Comparison of ENCODE assay signal across 10 cellular contexts in genomic region chr3:197371521-197372075, GRCh38.
DNase-seq lines count a peak whose midpoint lies in the region; ATAC-seq and TF ChIP-seq lines count a peak whose summit lies in the region.
"Had no signal": no experiment of that assay in that cellular context is flagged by ENCODE, and none has a peak within 500 bp of the region (broad histone marks: within the 10 kb centered on the region; RNA-seq: fewer than 3 reads in every experiment).

No MANE protein-coding gene starts in this region.

- H3K27ac Mint-ChIP-seq in activated CD4-positive, alpha-beta T cell treated with anti-CD3 and anti-CD28 coated beads, Interleukin-2, amount 10 ng/mL, durations not matched to agents 24 days and 14 days, result no peak overlapping the region
- H3K27ac Mint-ChIP-seq: H9 had no signal

- H3K36me3 ChIP-seq in stomach, result no peaks in the 10 kb centered on the region
- H3K36me3 ChIP-seq: adrenal gland had no signal

- no peak for TF ChIP-seq CTCF in stomach (IDR thresholded peaks at IDR 0.05)

- H3K9me3 ChIP-seq in stomach, result no peaks in the 10 kb centered on the region
- H3K9me3 ChIP-seq: adrenal gland had no signal

- peak overlapping the region in 3 of 5 donors; percentile 17 to 38 (median 32) for H3K27ac ChIP-seq in stomach
- H3K27ac ChIP-seq: adrenal gland had no signal

- no peak for TF ChIP-seq EP300 in stomach (IDR thresholded peaks at IDR 0.05)

- no peak overlapping the region for H3K4me3 Mint-ChIP-seq in activated CD4-positive, alpha-beta T cell treated with anti-CD3 and anti-CD28 coated beads, Interleukin-2, amount 10 ng/mL, durations not matched to agents 24 days and 14 days
- H3K4me3 Mint-ChIP-seq: H9 had no signal

- 53 to 84% (median 76%) methylated on average over 2 of the region's 2 CpGs for WGBS in stomach, 5 donors

- no peaks in the 10 kb centered on the region for H3K9me3 Mint-ChIP-seq in activated CD4-positive, alpha-beta T cell treated with anti-CD3 and anti-CD28 coated beads, Interleukin-2, amount 10 ng/mL, durations not matched to agents 24 days and 14 days
- H3K9me3 Mint-ChIP-seq: H9 had no signal

- H3K4me3 ChIP-seq in stomach, result no peak overlapping the region
- H3K4me3 ChIP-seq: adrenal gland had no signal

- H3K4me1 ChIP-seq in stomach, result peaks cover 8 to 28% (median 23%) of the 10 kb centered on the region in 4 donors

- DNase-seq in LHCN-M2 (ENCODE audit: low read depth) (peak; percentile 64), NCI-H345 treated with DMSO at 0.1 percent for 48 hours (lab: John Stamatoyannopoulos, UW; ENCODE audit: unreplicated experiment) (peak; percentile 42), stomach (no peak), T-helper 1 cell (no peak)
- no peak for DNase-seq in activated CD4-positive, alpha-beta T cell treated with anti-CD3 and anti-CD28 coated beads, Interleukin-2, amount 10 ng/mL, durations not matched to agents 24 days and 14 days
- DNase-seq: H9, SW 1271 had no signal

- H3K4me1 Mint-ChIP-seq in activated CD4-positive, alpha-beta T cell treated with anti-CD3 and anti-CD28 coated beads, Interleukin-2, amount 10 ng/mL, durations not matched to agents 24 days and 14 days, result no peaks in the 10 kb centered on the region

- no peaks in the 10 kb centered on the region for H3K27me3 ChIP-seq in stomach
- H3K27me3 ChIP-seq: adrenal gland had no signal

- peaks cover 12% of the 10 kb centered on the region for H3K27me3 Mint-ChIP-seq in activated CD4-positive, alpha-beta T cell treated with anti-CD3 and anti-CD28 coated beads, Interleukin-2, amount 10 ng/mL, durations not matched to agents 24 days and 14 days

- no peaks in the 10 kb centered on the region for H3K36me3 Mint-ChIP-seq in activated CD4-positive, alpha-beta T cell treated with anti-CD3 and anti-CD28 coated beads, Interleukin-2, amount 10 ng/mL, durations not matched to agents 24 days and 14 days (ENCODE audit: low read depth)

- ATAC-seq in esophagus mucosa, result peak; percentile 2
- ATAC-seq in GM19328 (IDR thresholded peaks at IDR 0.05; ENCODE audit: unreplicated experiment), result no peak

- no peak for TF ChIP-seq POLR2A in stomach (IDR thresholded peaks at IDR 0.05)

- intact Hi-C loops in stomach (cut with DNase I; ENCODE audit: low total_unique reads), result no loop called here
- intact Hi-C loops in activated CD4-positive, alpha-beta T cell treated with anti-CD3 and anti-CD28 coated beads, Interleukin-2, amount 10 ng/mL, durations not matched to agents 24 days and 14 days (cut with micrococcal nuclease), result no loop called here

Comparison
In these comparisons a context has a peak if more than half of its experiments do, and no peak if none do; other contexts are left out.
1. DNase-seq: peak in LHCN-M2 (single experiment) and NCI-H345 treated with DMSO at 0.1 percent for 48 hours (single experiment); none in stomach (single experiment), activated CD4-positive, alpha-beta T cell treated with anti-CD3 and anti-CD28 coated beads, Interleukin-2, amount 10 ng/mL, durations not matched to agents 24 days and 14 days (single experiment) and T-helper 1 cell (0 of 5).